In the genomic region with DNA sequence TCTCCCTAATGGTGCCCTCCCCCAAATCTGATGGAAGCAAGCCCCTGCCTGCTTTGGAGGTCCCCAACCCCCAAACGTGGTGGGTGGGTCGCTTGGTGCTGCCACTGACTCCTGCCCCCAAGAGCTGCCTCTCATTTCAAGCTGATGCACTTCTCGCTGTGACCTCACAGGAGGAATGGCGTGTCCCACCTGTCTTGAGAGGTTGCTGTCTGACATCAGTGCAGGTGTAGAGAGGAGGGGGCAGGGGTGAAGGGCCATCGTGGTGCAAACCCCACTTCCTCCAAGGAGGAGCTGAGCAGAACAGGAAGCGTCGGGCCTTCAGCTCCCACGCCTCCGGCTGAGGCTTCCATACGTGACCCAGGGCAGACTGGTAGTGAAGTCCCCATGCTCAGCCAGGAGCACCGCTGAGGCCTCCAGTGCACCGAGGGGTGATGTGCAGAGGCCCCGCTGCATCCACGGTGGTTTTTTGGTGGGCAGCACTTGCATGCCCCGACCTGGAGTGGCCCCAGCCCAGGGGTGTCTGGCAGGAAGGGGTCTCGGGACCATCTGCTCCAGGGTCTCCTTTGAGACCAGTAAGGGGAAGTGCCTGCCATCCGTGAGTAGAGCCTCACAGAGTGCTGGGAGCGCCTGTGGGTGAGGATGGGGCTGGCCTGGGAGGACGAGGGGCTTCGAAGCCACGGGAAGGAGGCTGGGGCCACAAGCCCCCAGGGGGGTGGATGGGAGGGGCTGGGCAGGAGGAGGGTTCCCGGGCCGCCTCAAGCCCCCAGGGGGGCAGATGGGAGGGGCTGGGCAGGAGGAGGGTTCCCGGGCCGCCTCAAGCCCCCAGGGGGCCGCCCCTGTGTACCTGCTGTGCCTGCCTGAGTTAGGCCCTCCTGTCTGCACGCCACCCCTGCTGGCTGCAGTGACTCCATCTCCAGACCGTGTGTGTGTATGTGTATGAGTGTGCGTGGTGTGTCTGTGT, we compare ENCODE assay signal across 14 cellular contexts. TPM values are rescaled to one million over a fixed set of nuclear protein-coding genes. Genes with fewer than 3 reads are reported as not detected.
A peak's percentile ranks its signal among the peaks of the same experiment; 100 is the strongest.
DNase-seq lines count a peak whose midpoint lies in the region; ATAC-seq, FAIRE-seq and TF ChIP-seq lines count a peak whose summit lies in the region.
"Had no signal": no experiment of that assay in that cellular context is flagged by ENCODE, and none has a peak within 500 bp of the region (broad histone marks: within the 10 kb centered on the region; RNA-seq: fewer than 3 reads in every experiment).

No MANE protein-coding gene starts in this region.

- no peak for TF ChIP-seq POLR2A in GM12891 (IDR thresholded peaks at IDR 0.05; ENCODE audit: low read depth, low read length)

- no peak overlapping the region for H3K4me3 Mint-ChIP-seq in activated T-cell treated with anti-CD3 and anti-CD28 coated beads, Interleukin-2, amount 50 U/mL, for 24 hours
- H3K4me3 Mint-ChIP-seq: activated T-helper 17 cell treated with anti-CD3 and anti-CD28 coated beads, Interleukin-2, amount 50 U/mL, for 72 hours; dendritic cell treated with granulocyte-macrophage colony-stimulating factor and Interleukin-4, amounts not matched to agents 40 ng/mL and 50 ng/mL, for 4 days had no signal

- in situ Hi-C loops in G401 (cut with HindIII; ENCODE audit: low sequenced_read_pairs), result no loop called here

- H3K27ac ChIP-seq in HEK293 (ENCODE audit: extremely low read depth, low read depth, low read length) (no peak overlapping the region), coronary artery (no peak overlapping the region)
- H3K27ac ChIP-seq: esophagus muscularis mucosa had no signal

- no peaks in the 10 kb centered on the region for H3K9me3 Mint-ChIP-seq in activated T-cell treated with anti-CD3 and anti-CD28 coated beads, Interleukin-2, amount 50 U/mL, for 24 hours
- H3K9me3 Mint-ChIP-seq: activated T-helper 17 cell treated with anti-CD3 and anti-CD28 coated beads, Interleukin-2, amount 50 U/mL, for 72 hours; dendritic cell treated with granulocyte-macrophage colony-stimulating factor and Interleukin-4, amounts not matched to agents 40 ng/mL and 50 ng/mL, for 4 days had no signal

- CTCF ChIA-PET in HEK293 (lab: Yijun Ruan, JAX), result no interaction called here

- DNase-seq in activated T-cell treated with anti-CD3 and anti-CD28 coated beads, Interleukin-2, amount 50 U/mL, for 24 hours, result peak; percentile 30
- DNase-seq in activated T-cell treated with anti-CD3 and anti-CD28 coated beads, Interleukin-2, amount 50 U/mL, for 1 hour, result no peak
- DNase-seq in coronary artery (ENCODE audit: low spot score) (peak; percentile 56), sciatic nerve (ENCODE audit: low spot score) (peak; percentile 47), omental fat pad (ENCODE audit: low spot score) (no peak), G401 (ENCODE audit: low spot score) (no peak), GM12891 (ENCODE audit: insufficient read length, low spot score) (no peak)
- DNase-seq: GDM1, kidney glomerular epithelial cell, NCI-H1694 treated with DMSO at 0.1 percent for 48 hours had no signal

- POLR2A ChIA-PET in HEK293 (lab: Yijun Ruan, JAX), result no interaction called here

- H3K4me1 Mint-ChIP-seq in activated T-cell treated with anti-CD3 and anti-CD28 coated beads, Interleukin-2, amount 50 U/mL, for 24 hours (ENCODE audit: low read depth), result peaks cover 10% of the 10 kb centered on the region
- H3K4me1 Mint-ChIP-seq: activated T-helper 17 cell treated with anti-CD3 and anti-CD28 coated beads, Interleukin-2, amount 50 U/mL, for 72 hours had no signal

- H3K27me3 Mint-ChIP-seq in activated T-cell treated with anti-CD3 and anti-CD28 coated beads, Interleukin-2, amount 50 U/mL, for 24 hours, result no peaks in the 10 kb centered on the region
- H3K27me3 Mint-ChIP-seq: activated T-helper 17 cell treated with anti-CD3 and anti-CD28 coated beads, Interleukin-2, amount 50 U/mL, for 72 hours; dendritic cell treated with granulocyte-macrophage colony-stimulating factor and Interleukin-4, amounts not matched to agents 40 ng/mL and 50 ng/mL, for 4 days had no signal

- no peaks in the 10 kb centered on the region for H3K4me1 ChIP-seq in HEK293 (ENCODE audit: control insufficient read depth, insufficient read depth, low read length)

- ATAC-seq in sciatic nerve, result no peak
- ATAC-seq in omental fat pad (ENCODE audit: low FRiP score), result no peak
- ATAC-seq: activated T-helper 17 cell treated with anti-CD3 and anti-CD28 coated beads, Interleukin-2, amount 50 U/mL, for 72 hours had no signal

- H3K4me3 ChIP-seq in HEK293 (ENCODE audit: low read depth, low read length) (no peak overlapping the region), coronary artery (no peak overlapping the region)
- H3K4me3 ChIP-seq: esophagus muscularis mucosa had no signal

- intact Hi-C loops in sciatic nerve (cut with DNase I), result no loop called here

- peak overlapping the region; percentile 61 for H3K27ac Mint-ChIP-seq in activated T-cell treated with anti-CD3 and anti-CD28 coated beads, Interleukin-2, amount 50 U/mL, for 24 hours
- H3K27ac Mint-ChIP-seq: activated T-helper 17 cell treated with anti-CD3 and anti-CD28 coated beads, Interleukin-2, amount 50 U/mL, for 72 hours; dendritic cell treated with granulocyte-macrophage colony-stimulating factor and Interleukin-4, amounts not matched to agents 40 ng/mL and 50 ng/mL, for 4 days had no signal

- peaks cover 31 to 46% of the 10 kb centered on the region in 2 experiments for H3K36me3 ChIP-seq in HEK293 (ENCODE audit: control insufficient read depth in 2 of 2, insufficient read depth in 1 of 2, low read length in 2 of 2)

- peaks cover 66% of the 10 kb centered on the region for H3K36me3 Mint-ChIP-seq in activated T-cell treated with anti-CD3 and anti-CD28 coated beads, Interleukin-2, amount 50 U/mL, for 24 hours (ENCODE audit: low read depth)

- TF ChIP-seq CTCF in HEK293 (tag by site-specific recombination; IDR thresholded peaks at IDR 0.05) (no peak), coronary artery (IDR thresholded peaks at IDR 0.05) (no peak), omental fat pad (IDR thresholded peaks at IDR 0.05) (no peak)

- FAIRE-seq in GM12891 (lab: Jason Lieb, UNC), result no peak

- H3K9me3 ChIP-seq in HEK293 (ENCODE audit: control insufficient read depth, insufficient read depth, low read depth, low read length), result no peaks in the 10 kb centered on the region
- H3K9me3 ChIP-seq: esophagus muscularis mucosa had no signal

TF ChIP-seq in HEK293, 187 proteins besides CTCF, POLR2A, EP300 and RAD21 (continues in another document):
- TF ChIP-seq ZEB2 (tag by site-specific recombination; IDR thresholded peaks at IDR 0.05) (no peak), ZBTB6 (tag by site-specific recombination; IDR thresholded peaks at IDR 0.05) (no peak), KLF10 (tag by site-specific recombination; IDR thresholded peaks at IDR 0.05) (no peak)

TF ChIP-seq in GM12891, 5 proteins besides CTCF, POLR2A, EP300 and RAD21:
- TF ChIP-seq POU2F2 (IDR thresholded peaks at IDR 0.05; ENCODE audit: low read depth, low read length) (no peak), POLR2AphosphoS5 (IDR thresholded peaks at IDR 0.05; ENCODE audit: low read depth, low read length) (no peak; the same call in 1 of the 2 replicates), TAF1 (IDR thresholded peaks at IDR 0.05; ENCODE audit: low read depth, low read length) (no peak), PAX5 (IDR thresholded peaks at IDR 0.05; ENCODE audit: insufficient read depth, low read length, severe bottlenecking) (no peak), SPI1 (IDR thresholded peaks at IDR 0.05; ENCODE audit: low read depth, low read length) (no peak)

RNA-seq across cellular contexts. Expression of gene WDR4, which starts 39.8 kb away (rescaled TPM):
- 13.0 TPM for total RNA-seq in sciatic nerve
- total RNA-seq in omental fat pad, result 10 to 100 TPM in 2 of 4 donors, 1 to 10 TPM in 2; 8.5 to 28.3 (median 13.6) TPM
- total RNA-seq in G401 (2014; rRNA removed; shearing (Covaris generic)), result 29.8 and 35.4 TPM in 2 replicates
- polyA plus RNA-seq in GM12891 (2012; ENCODE audit: low read depth, missing spikeins), result 10.5 TPM

RNA-seq across cellular contexts. Expression of gene NDUFV3, which starts 53.6 kb away (rescaled TPM):
- total RNA-seq in sciatic nerve (43.8 TPM), omental fat pad (10 to 100 TPM; 45.4 to 79.0 (median 51.9) TPM)
- 45.5 and 47.9 TPM in 2 replicates for total RNA-seq in G401 (2014; rRNA removed; shearing (Covaris generic))
- 20.3 TPM for polyA plus RNA-seq in GM12891 (2012; ENCODE audit: low read depth, missing spikeins)

Comparison
In these comparisons a context has a peak if more than half of its experiments do, and no peak if none do; other contexts are left out.
1. DNase-seq: peak in activated T-cell treated with anti-CD3 and anti-CD28 coated beads, Interleukin-2, amount 50 U/mL, for 24 hours (single experiment), coronary artery (single experiment) and sciatic nerve (single experiment); none in activated T-cell treated with anti-CD3 and anti-CD28 coated beads, Interleukin-2, amount 50 U/mL, for 1 hour (single experiment), omental fat pad (single experiment), G401 (single experiment) and GM12891 (single experiment).